In the genomic region with DNA sequence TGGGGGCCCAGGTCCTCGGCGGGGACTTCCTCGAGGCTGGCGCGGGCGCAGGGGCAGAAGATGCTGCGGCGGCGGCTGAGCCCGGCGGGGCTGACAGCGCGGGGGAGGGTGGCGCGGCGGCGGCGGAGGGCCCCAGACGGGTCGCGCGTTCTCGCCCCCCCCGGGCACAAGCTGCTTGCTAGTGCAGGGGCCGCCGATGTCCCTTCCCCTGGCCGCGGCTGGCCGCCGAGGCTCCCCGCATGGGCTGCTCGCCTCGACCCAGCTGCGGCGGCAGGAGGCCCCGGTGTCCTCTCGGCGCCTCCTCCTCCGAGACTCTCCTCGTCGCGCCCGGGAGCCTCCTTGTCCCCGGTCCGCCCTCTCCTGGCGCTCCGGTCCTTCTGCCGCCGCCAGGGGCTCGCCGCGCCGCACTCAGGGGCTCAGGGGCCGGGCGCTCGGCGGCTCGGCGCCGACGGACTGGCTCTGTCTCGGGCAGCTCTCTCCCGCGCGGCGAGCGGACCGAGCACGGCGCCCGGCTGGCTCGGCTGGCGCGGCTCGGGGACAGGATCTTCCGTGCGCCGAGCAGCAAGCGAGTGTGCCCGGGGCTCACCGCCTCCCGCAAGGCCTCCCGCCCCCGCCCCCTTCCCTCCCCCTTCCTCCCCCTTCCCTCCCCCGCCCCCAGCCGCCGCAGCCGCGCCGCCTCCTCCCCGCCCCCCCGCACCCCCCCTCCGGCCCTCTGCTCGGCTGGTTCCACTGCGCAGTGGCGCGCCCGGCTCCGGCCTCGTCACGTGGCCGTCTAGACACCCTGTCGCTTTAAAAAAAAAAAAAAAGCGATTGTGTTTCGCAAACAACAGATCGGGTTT, we compare ENCODE assay signal across 8 cellular contexts. TPM values are rescaled to one million over a fixed set of nuclear protein-coding genes. Genes with fewer than 3 reads are reported as not detected.
DNase-seq lines count a peak whose midpoint lies in the region; ATAC-seq and TF ChIP-seq lines count a peak whose summit lies in the region.

No MANE protein-coding gene starts in this region.

- TF ChIP-seq CTCF in BJ (IDR thresholded peaks at IDR 0.05; ENCODE audit: insufficient read depth, low read depth, low read length) (no peak), right lobe of liver (IDR thresholded peaks at IDR 0.05) (peak in 2 of 4 donors; percentile 13 to 25)

- peak; percentile 88 for TF ChIP-seq POLR2A in right lobe of liver (IDR thresholded peaks at IDR 0.05)

- H3K27ac ChIP-seq in right lobe of liver: peak overlapping the region; percentile 91 to 99 (median 97)

- intact Hi-C loops in right lobe of liver (cut with DNase I): no loop called here

- peaks cover 0 to 13% (median 3%) of the 10 kb centered on the region in 4 donors for H3K4me1 ChIP-seq in right lobe of liver

- DNase-seq in BJ (ENCODE audit: low read depth) (no peak), GM19240 (ENCODE audit: insufficient read length, low spot score) (peak; percentile 80), NCI-H748 (lab: John Stamatoyannopoulos, UW; ENCODE audit: unreplicated experiment) (peak; percentile 94), dermis microvascular lymphatic vessel endothelial cell (ENCODE audit: low read depth in 2 of 2) (peak; percentile 85 to 94), right lobe of liver (peak; percentile 89 to 93 (median 92))
- DNase-seq in activated CD4-positive, alpha-beta T cell treated with anti-CD3 and anti-CD28 coated beads, Interleukin-2, amount 50 U/mL, for 4 hours: peak; percentile 66 to 78
- DNase-seq in stimulated activated CD4-positive, alpha-beta T cell treated with anti-CD3 and anti-CD28 coated beads, TNF-alpha, amount 100 ng/mL, for 24 hours (ENCODE audit: low read depth in 3 of 3): peak; percentile 49 to 67 (median 52)

- CTCF ChIA-PET in BJ (lab: Yijun Ruan, JAX): interaction anchor here (0.7 to 1.9 kb wide), 4 partner anchors 20 to 464 kb away, joined by 3 to 7 read pairs (median 4); no protein-coding TSS in a partner anchor

- 0% methylated on average over 19 of the region's 106 CpGs for WGBS in right lobe of liver (ENCODE audit: insufficient coverage, low coverage, low lambda C conversion rate, missing lambda C conversion rate)

- no peaks in the 10 kb centered on the region for H3K9me3 ChIP-seq in right lobe of liver

- H3K36me3 ChIP-seq in BJ (ENCODE audit: control insufficient read depth, insufficient read depth, low read length): peaks cover 2% of the 10 kb centered on the region
- H3K36me3 ChIP-seq in right lobe of liver: no peaks in the 10 kb centered on the region

- H3K4me3 ChIP-seq in BJ (ENCODE audit: low read depth, low read length) (peak overlapping the region; percentile 90), right lobe of liver (peak overlapping the region; percentile 77 to 92 (median 79))

- POLR2A ChIA-PET in BJ (lab: Charles Lee): interaction anchor here (0.6 to 0.7 kb wide), 5 partner anchors 28 to 224 kb away, joined by 3 to 9 read pairs (median 4); no protein-coding TSS in a partner anchor

- H3K27me3 ChIP-seq in BJ (ENCODE audit: control insufficient read depth, insufficient read depth, low read length) (no peaks in the 10 kb centered on the region), right lobe of liver (no peaks in the 10 kb centered on the region)

- ATAC-seq in HG03439 (IDR thresholded peaks at IDR 0.05; ENCODE audit: unreplicated experiment) (peak; percentile 39), right lobe of liver (peak; percentile 59 to 72 (median 66))

RNA-seq across cellular contexts. Expression of gene SMAD7, which starts 0.9 kb away (rescaled TPM):
- polyA plus RNA-seq in BJ (2011; rRNA removed): 21.0 and 24.2 TPM in 2 replicates
- polyA minus RNA-seq in BJ (2011; rRNA and poly(A)+ RNA removed): 38.7 and 56.0 TPM in 2 replicates
- total RNA-seq in dermis microvascular lymphatic vessel endothelial cell (2.4 and 4.9 TPM in 2 replicates), right lobe of liver (10 to 100 TPM in 4 of 6 experiments, 1 to 10 TPM in 2; 8.2 to 13.5 (median 11.0) TPM)
